ENCODE assay signal across 16 cellular contexts in the genomic region with DNA sequence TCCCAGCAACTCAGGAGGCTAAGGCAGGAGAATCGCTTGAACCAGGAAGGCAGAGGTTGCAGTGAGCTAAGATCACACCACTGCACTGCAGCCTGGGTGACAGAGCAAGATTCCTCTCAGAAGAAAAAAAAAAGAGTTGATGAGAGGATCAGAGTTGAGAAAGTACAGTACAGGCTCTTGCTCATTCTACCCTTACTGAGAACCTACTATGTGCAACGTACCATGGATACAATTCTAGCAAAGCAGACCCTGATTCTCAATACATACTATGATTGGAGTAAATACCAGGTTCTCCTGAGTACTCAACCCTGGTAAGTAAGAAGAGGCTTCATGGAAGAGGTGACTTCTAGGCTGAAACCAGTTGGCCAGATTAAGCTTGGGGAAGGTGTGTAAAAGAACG. TPM values are rescaled to one million over a fixed set of nuclear protein-coding genes. Genes with fewer than 3 reads are reported as not detected.
DNase-seq lines count a peak whose midpoint lies in the region; ATAC-seq and TF ChIP-seq lines count a peak whose summit lies in the region.
"Had no signal": no experiment of that assay in that cellular context is flagged by ENCODE, and none has a peak within 500 bp of the region (broad histone marks: within the 10 kb centered on the region; RNA-seq: fewer than 3 reads in every experiment).

No MANE protein-coding gene starts in this region.

- peaks cover 4% of the 10 kb centered on the region; the same call in 1 of the 3 replicates for H3K36me3 Mint-ChIP-seq in GM23338 (ENCODE audit: low read depth)
- peaks cover 27% of the 10 kb centered on the region for H3K36me3 Mint-ChIP-seq in activated naive CD8-positive, alpha-beta T cell treated with anti-CD3 and anti-CD28 coated beads, Interleukin-2, amount 10 ng/mL, durations not matched to agents 7 days and 5 days
- no peaks in the 10 kb centered on the region for H3K36me3 Mint-ChIP-seq in endothelial cell (ENCODE audit: low read depth, unreplicated experiment)

- no peak for TF ChIP-seq CTCF in GM23338 (conservative IDR thresholded peaks at IDR 0.05; ENCODE audit: low read depth in 2 of 2)
- TF ChIP-seq CTCF in right lobe of liver (IDR thresholded peaks at IDR 0.05) = no peak
- no peak for TF ChIP-seq CTCF in endothelial cell (IDR thresholded peaks at IDR 0.05; ENCODE audit: unreplicated experiment)
- TF ChIP-seq CTCF in gastroesophageal sphincter (IDR thresholded peaks at IDR 0.05) = no peak

- peaks cover 42% of the 10 kb centered on the region for H3K4me1 Mint-ChIP-seq in GM23338
- H3K4me1 Mint-ChIP-seq in activated naive CD8-positive, alpha-beta T cell treated with anti-CD3 and anti-CD28 coated beads, Interleukin-2, amount 10 ng/mL, durations not matched to agents 7 days and 5 days = peaks cover 21% of the 10 kb centered on the region
- peaks cover 10% of the 10 kb centered on the region for H3K4me1 Mint-ChIP-seq in endothelial cell (ENCODE audit: unreplicated experiment)

- H3K27me3 Mint-ChIP-seq in GM23338 (ENCODE audit: insufficient read depth, low read depth, poor library complexity) = peaks cover 5% of the 10 kb centered on the region
- no peaks in the 10 kb centered on the region for H3K27me3 Mint-ChIP-seq in activated naive CD8-positive, alpha-beta T cell treated with anti-CD3 and anti-CD28 coated beads, Interleukin-2, amount 10 ng/mL, durations not matched to agents 7 days and 5 days
- peaks cover 3% of the 10 kb centered on the region for H3K27me3 Mint-ChIP-seq in endothelial cell (ENCODE audit: unreplicated experiment)
- H3K27me3 Mint-ChIP-seq: stimulated activated naive CD8-positive, alpha-beta T cell treated with anti-CD3 and anti-CD28 coated beads, Interleukin-15, amount 100 ng/mL, for 72 hours had no signal

- no peaks in the 10 kb centered on the region for H3K9me2 ChIP-seq in GM23338 (ENCODE audit: insufficient read depth)

- H3K79me2 ChIP-seq in ACC112 (ENCODE audit: control insufficient read depth, insufficient read depth, low read length, unreplicated experiment) (peaks cover 26% of the 10 kb centered on the region), GM23338 (replicated peaks; ENCODE audit: insufficient read depth) (no peaks in the 10 kb centered on the region)

- H3K36me3 ChIP-seq in ACC112 (ENCODE audit: insufficient read depth, low read length) (0 out of 2 replicates have a peak, but pooled peaks cover 3% of the 10 kb centered on the region), GM23338 (ENCODE audit: insufficient read depth) (no peaks in the 10 kb centered on the region), right lobe of liver (no peaks in the 10 kb centered on the region), gastroesophageal sphincter (peaks cover 0 to 13% of the 10 kb centered on the region in 2 donors)

- H3K4me3 ChIP-seq in ACC112 (ENCODE audit: low read depth, low read length) (peak overlapping the region; percentile 53; the same call in 1 of the 2 replicates), GM23338 (no peak overlapping the region), right lobe of liver (peak overlapping the region; percentile 27 to 59 (median 44)), gastroesophageal sphincter (no peak overlapping the region)
- H3K4me3 ChIP-seq: lung had no signal

- no peak overlapping the region for H3K4me2 ChIP-seq in GM23338

- H3K4me3 Mint-ChIP-seq in GM23338 (no peak overlapping the region), endothelial cell (ENCODE audit: unreplicated experiment) (no peak overlapping the region)
- peak overlapping the region; percentile 56 for H3K4me3 Mint-ChIP-seq in activated naive CD8-positive, alpha-beta T cell treated with anti-CD3 and anti-CD28 coated beads, Interleukin-2, amount 10 ng/mL, durations not matched to agents 7 days and 5 days

- POLR2A ChIA-PET in activated naive CD8-positive, alpha-beta T cell treated with anti-CD3 and anti-CD28 coated beads, Interleukin-2, amount 10 ng/mL, durations not matched to agents 7 days and 5 days (lab: Charles Lee) = interaction anchor here (0.7 to 3.5 kb wide), 3 partner anchors 12 to 40 kb away, joined by 3 to 24 read pairs (median 3); no protein-coding TSS in a partner anchor

- peaks cover 36% of the 10 kb centered on the region for H3K4me1 ChIP-seq in ACC112 (ENCODE audit: control insufficient read depth, insufficient read depth, low read length, unreplicated experiment)
- peaks cover 31% of the 10 kb centered on the region for H3K4me1 ChIP-seq in GM23338 (ENCODE audit: insufficient read depth)
- peaks cover 0 to 57% (median 13%) of the 10 kb centered on the region in 4 donors for H3K4me1 ChIP-seq in right lobe of liver
- H3K4me1 ChIP-seq in gastroesophageal sphincter = peaks cover 0 to 19% (median 6%) of the 10 kb centered on the region in 3 donors

- no peaks in the 10 kb centered on the region for H4K20me1 ChIP-seq in GM23338 (replicated peaks; ENCODE audit: insufficient read depth)

- no peak for DNase-seq in GM23338 (ENCODE audit: low spot score)
- no peak for DNase-seq in activated naive CD8-positive, alpha-beta T cell treated with anti-CD3 and anti-CD28 coated beads, Interleukin-2, amount 10 ng/mL, durations not matched to agents 7 days and 5 days
- no peak for DNase-seq in right lobe of liver
- no peak for DNase-seq in endothelial cell (ENCODE audit: low spot score)
- no peak for DNase-seq in stimulated activated CD4-positive, alpha-beta T cell treated with anti-CD3 and anti-CD28 coated beads, Interleukin-2, amount 100 ng/mL, for 24 hours
- DNase-seq: activated CD4-positive, alpha-beta T cell treated with anti-CD3 and anti-CD28 coated beads for 48 hours; aorta; GDM1; heart left ventricle; stimulated activated CD4-positive, alpha-beta T cell treated with anti-CD3 and anti-CD28 coated beads, Interleukin-2, amount 100 ng/mL, for 48 hours; stimulated activated naive CD8-positive, alpha-beta T cell treated with anti-CD3 and anti-CD28 coated beads, Interleukin-15, amount 100 ng/mL, for 72 hours had no signal

- H3K27me3 ChIP-seq in ACC112 (ENCODE audit: insufficient read depth, low read length) (no peaks in the 10 kb centered on the region), GM23338 (ENCODE audit: insufficient read depth) (no peaks in the 10 kb centered on the region), right lobe of liver (no peaks in the 10 kb centered on the region), gastroesophageal sphincter (no peaks in the 10 kb centered on the region)
- H3K27me3 ChIP-seq: heart left ventricle had no signal

- H3K27ac Mint-ChIP-seq in GM23338 (peak overlapping the region; percentile 99; the same call in 1 of the 2 replicates), endothelial cell (ENCODE audit: unreplicated experiment) (no peak overlapping the region)
- peak overlapping the region; percentile 67 for H3K27ac Mint-ChIP-seq in activated naive CD8-positive, alpha-beta T cell treated with anti-CD3 and anti-CD28 coated beads, Interleukin-2, amount 10 ng/mL, durations not matched to agents 7 days and 5 days

- H3K27ac ChIP-seq in ACC112 (ENCODE audit: low read depth, low read length) (peak overlapping the region; percentile 97), GM23338 (ENCODE audit: low read depth) (no peak overlapping the region), right lobe of liver (peak overlapping the region; percentile 71 to 88 (median 80)), gastroesophageal sphincter (no peak overlapping the region)

- H2AFZ ChIP-seq in ACC112 (ENCODE audit: low read length, unreplicated experiment) (no peak overlapping the region), GM23338 (no peak overlapping the region)

- TF ChIP-seq EP300 in gastroesophageal sphincter (IDR thresholded peaks at IDR 0.05) = no peak

- intact Hi-C loops in right lobe of liver (cut with DNase I) = no loop called here

- no peaks in the 10 kb centered on the region for H3F3A ChIP-seq in GM23338 (replicated peaks; ENCODE audit: low read depth)

- whole genome bisulfite sequencing in right lobe of liver (ENCODE audit: insufficient coverage, low coverage, low lambda C conversion rate, missing lambda C conversion rate) = 75% methylated on average over 3 of the region's 3 CpGs
- WGBS in gastroesophageal sphincter (ENCODE audit: low coverage in 1 of 2), 2 donors = 77 to 90% methylated on average over 2 to 3 of the region's 3 CpGs

- TF ChIP-seq POLR2A in right lobe of liver (IDR thresholded peaks at IDR 0.05) = no peak
- no peak for TF ChIP-seq POLR2A in gastroesophageal sphincter (IDR thresholded peaks at IDR 0.05)

- H3K9me3 ChIP-seq in right lobe of liver (no peaks in the 10 kb centered on the region), gastroesophageal sphincter (no peaks in the 10 kb centered on the region)
- H3K9me3 ChIP-seq: heart left ventricle had no signal

- ATAC-seq in GM23338 (no peak), right lobe of liver (no peak), GM18498 (IDR thresholded peaks at IDR 0.05; ENCODE audit: unreplicated experiment) (no peak), gastroesophageal sphincter (no peak)
- no peak for ATAC-seq in activated naive CD8-positive, alpha-beta T cell treated with anti-CD3 and anti-CD28 coated beads, Interleukin-2, amount 10 ng/mL, durations not matched to agents 7 days and 5 days (ENCODE audit: low read depth)
- ATAC-seq: heart left ventricle; stimulated activated naive CD8-positive, alpha-beta T cell treated with anti-CD3 and anti-CD28 coated beads, Interleukin-15, amount 100 ng/mL, for 72 hours had no signal

- H3K9me3 Mint-ChIP-seq in GM23338 (no peaks in the 10 kb centered on the region), endothelial cell (ENCODE audit: unreplicated experiment) (no peaks in the 10 kb centered on the region)
- H3K9me3 Mint-ChIP-seq in activated naive CD8-positive, alpha-beta T cell treated with anti-CD3 and anti-CD28 coated beads, Interleukin-2, amount 10 ng/mL, durations not matched to agents 7 days and 5 days = no peaks in the 10 kb centered on the region
- H3K9me3 Mint-ChIP-seq: stimulated activated naive CD8-positive, alpha-beta T cell treated with anti-CD3 and anti-CD28 coated beads, Interleukin-15, amount 100 ng/mL, for 72 hours had no signal

RNA-seq across cellular contexts. Expression of a gene that starts 1.2 kb away (rescaled TPM):
- 22.2 and 29.2 TPM in 2 replicates for total RNA-seq in GM23338 (2014; rRNA removed; shearing (Covaris generic))
- polyA plus RNA-seq in GM23338 (2016; fragmentation: Nextera tagmentation; extraction: Ambion mirVana) = 4.1 and 6.4 TPM in 2 replicates
- 10 to 100 TPM; 37.4 to 42.3 TPM for total RNA-seq in activated naive CD8-positive, alpha-beta T cell treated with anti-CD3 and anti-CD28 coated beads, Interleukin-2, amount 10 ng/mL, durations not matched to agents 7 days and 5 days
- total RNA-seq in right lobe of liver (10 to 100 TPM; 29.0 to 39.0 (median 34.1) TPM), endothelial cell (ENCODE audit: unreplicated experiment) (20.6 TPM), gastroesophageal sphincter (10 to 100 TPM; 16.7 to 43.8 (median 30.8) TPM)

RNA-seq across cellular contexts. Expression of a gene that starts 57.4 kb away (rescaled TPM):
- total RNA-seq in GM23338 (2014; rRNA removed; shearing (Covaris generic)) = 11.0 and 13.2 TPM in 2 replicates
- polyA plus RNA-seq in GM23338 (2016; fragmentation: Nextera tagmentation; extraction: Ambion mirVana) = 5.9 and 7.3 TPM in 2 replicates
- 10 to 100 TPM; 27.3 to 33.8 TPM for total RNA-seq in activated naive CD8-positive, alpha-beta T cell treated with anti-CD3 and anti-CD28 coated beads, Interleukin-2, amount 10 ng/mL, durations not matched to agents 7 days and 5 days
- total RNA-seq in right lobe of liver (1 to 10 TPM; 3.9 to 5.5 (median 4.3) TPM), endothelial cell (ENCODE audit: unreplicated experiment) (16.3 TPM), gastroesophageal sphincter (10 to 100 TPM in 2 of 4 donors, 1 to 10 TPM in 2; 5.1 to 11.1 (median 9.1) TPM)

RNA-seq across cellular contexts. Expression of a gene that starts 59.1 kb away (rescaled TPM):
- total RNA-seq in GM23338 (2014; rRNA removed; shearing (Covaris generic)) = not detected in 2 replicates
- not detected in 2 replicates for polyA plus RNA-seq in GM23338 (2016; fragmentation: Nextera tagmentation; extraction: Ambion mirVana)
- total RNA-seq in activated naive CD8-positive, alpha-beta T cell treated with anti-CD3 and anti-CD28 coated beads, Interleukin-2, amount 10 ng/mL, durations not matched to agents 7 days and 5 days = not detected
- total RNA-seq in right lobe of liver (not detected), endothelial cell (ENCODE audit: unreplicated experiment) (not detected), gastroesophageal sphincter (not detected)
- total RNA-seq: aorta, heart left ventricle, lung had no signal
- polyA plus RNA-seq: aorta, BJ, heart left ventricle, lung had no signal

Comparison
In these comparisons a context has a peak if more than half of its experiments do, and no peak if none do; other contexts are left out.
1. H3K27ac ChIP-seq: peak in ACC112 (single experiment) and right lobe of liver (3 of 3); none in GM23338 (single experiment) and gastroesophageal sphincter (0 of 4).
2. H3K4me3 ChIP-seq: peak in ACC112 (single experiment) and right lobe of liver (3 of 3); none in GM23338 (single experiment) and gastroesophageal sphincter (0 of 2).